In the genomic region with DNA sequence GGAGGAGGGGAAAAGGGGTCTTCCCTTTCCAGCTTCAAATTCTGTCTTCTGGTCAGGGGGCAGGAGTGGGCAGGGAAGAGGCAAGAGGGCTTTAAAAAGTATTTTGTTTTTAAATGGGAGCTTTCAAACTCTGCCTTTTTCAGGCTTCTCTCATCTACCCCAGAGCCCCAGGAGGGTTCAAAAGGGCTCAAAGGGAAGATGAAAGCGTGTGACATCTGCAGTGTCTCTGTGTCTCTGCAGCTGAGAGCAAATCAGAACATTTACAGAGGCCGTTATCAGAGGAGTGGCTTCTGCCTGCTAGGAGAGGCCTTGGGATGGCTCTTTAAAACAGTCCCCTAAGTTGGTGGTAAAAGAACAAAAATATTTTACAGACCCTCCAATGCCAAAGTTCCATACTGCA, we compare ENCODE assay signal across 8 cellular contexts. TPM values are rescaled to one million over a fixed set of nuclear protein-coding genes. Genes with fewer than 3 reads are reported as not detected.
DNase-seq lines count a peak whose midpoint lies in the region; ATAC-seq and TF ChIP-seq lines count a peak whose summit lies in the region.

No MANE protein-coding gene starts in this region.

- H3K9me3 ChIP-seq in mucosa of stomach (ENCODE audit: control insufficient read depth, low read length), result no peaks in the 10 kb centered on the region

- no peaks in the 10 kb centered on the region for H3K9me3 Mint-ChIP-seq in activated T-cell treated with anti-CD3 and anti-CD28 coated beads, Interleukin-2, amount 50 U/mL, for 72 hours
- H3K9me3 Mint-ChIP-seq in type B pancreatic cell, result no peaks in the 10 kb centered on the region

- H3K27me3 ChIP-seq in mucosa of stomach (ENCODE audit: control insufficient read depth, insufficient read depth, low read length), result no peaks in the 10 kb centered on the region

- TF ChIP-seq CTCF in type B pancreatic cell (conservative IDR thresholded peaks at IDR 0.05), result no peak

- H3K9ac ChIP-seq in mucosa of stomach (ENCODE audit: low read length), result peak overlapping the region; percentile 44

- DNase-seq in activated T-cell treated with anti-CD3 and anti-CD28 coated beads, Interleukin-2, amount 50 U/mL, for 72 hours, result no peak
- no peak for DNase-seq in activated T-cell treated with anti-CD3 and anti-CD28 coated beads, Interleukin-2, amount 50 U/mL, for 1 hour
- peak; percentile 41 for DNase-seq in central memory CD4-positive, alpha-beta T cell
- DNase-seq in type B pancreatic cell (ENCODE audit: extremely low spot score, unreplicated experiment) (no peak), 8988T (no peak), NK-92 (lab: John Stamatoyannopoulos, UW; ENCODE audit: unreplicated experiment) (no peak)

- no peaks in the 10 kb centered on the region for H3K36me3 ChIP-seq in mucosa of stomach (ENCODE audit: control insufficient read depth, insufficient read depth, low read length)

- peaks cover 52% of the 10 kb centered on the region for H3K4me1 ChIP-seq in mucosa of stomach (ENCODE audit: control insufficient read depth, insufficient read depth, low read length)

- H3K4me3 ChIP-seq in mucosa of stomach (ENCODE audit: low read length), result no peak overlapping the region

- peak overlapping the region; percentile 45 for H3K27ac Mint-ChIP-seq in activated T-cell treated with anti-CD3 and anti-CD28 coated beads, Interleukin-2, amount 50 U/mL, for 72 hours
- H3K27ac Mint-ChIP-seq in type B pancreatic cell, result peak overlapping the region; percentile 76

- peaks cover 34% of the 10 kb centered on the region for H3K4me1 Mint-ChIP-seq in activated T-cell treated with anti-CD3 and anti-CD28 coated beads, Interleukin-2, amount 50 U/mL, for 72 hours (ENCODE audit: low read depth)
- H3K4me1 Mint-ChIP-seq in type B pancreatic cell (ENCODE audit: unreplicated experiment), result peaks cover 75% of the 10 kb centered on the region

- H3K4me3 Mint-ChIP-seq in activated T-cell treated with anti-CD3 and anti-CD28 coated beads, Interleukin-2, amount 50 U/mL, for 72 hours, result peak overlapping the region; percentile 75 to 83
- peak overlapping the region; percentile 73 for H3K4me3 Mint-ChIP-seq in type B pancreatic cell

- no peaks in the 10 kb centered on the region for H3K36me3 Mint-ChIP-seq in activated T-cell treated with anti-CD3 and anti-CD28 coated beads, Interleukin-2, amount 50 U/mL, for 72 hours (ENCODE audit: insufficient read depth in 2 of 2)
- H3K36me3 Mint-ChIP-seq in type B pancreatic cell, result no peaks in the 10 kb centered on the region

- ATAC-seq in activated T-cell treated with anti-CD3 and anti-CD28 coated beads, Interleukin-2, amount 50 U/mL, for 72 hours (replicated peaks in 1 of 2), result peak; percentile 28 to 32
- ATAC-seq in GM19351 (IDR thresholded peaks at IDR 0.05; ENCODE audit: unreplicated experiment), result no peak

- no peaks in the 10 kb centered on the region for H3K27me3 Mint-ChIP-seq in activated T-cell treated with anti-CD3 and anti-CD28 coated beads, Interleukin-2, amount 50 U/mL, for 72 hours (ENCODE audit: low read depth)
- no peaks in the 10 kb centered on the region for H3K27me3 Mint-ChIP-seq in type B pancreatic cell

RNA-seq across cellular contexts. Expression of a gene that starts 30.3 kb away (rescaled TPM):
- 10 to 100 TPM; 57.9 to 58.2 TPM for total RNA-seq in activated T-cell treated with anti-CD3 and anti-CD28 coated beads, Interleukin-2, amount 50 U/mL, for 72 hours
- total RNA-seq in type B pancreatic cell (ENCODE audit: low replicate concordance), result 81.6 and 124 TPM in 2 replicates

RNA-seq across cellular contexts. Expression of a gene that starts 39.6 kb away (rescaled TPM):
- total RNA-seq in activated T-cell treated with anti-CD3 and anti-CD28 coated beads, Interleukin-2, amount 50 U/mL, for 72 hours, result 1 to 10 TPM; 8.0 to 8.7 TPM
- total RNA-seq in type B pancreatic cell (ENCODE audit: low replicate concordance), result 12.2 and 15.8 TPM in 2 replicates

RNA-seq across cellular contexts. Expression of a gene that starts 39.9 kb away (rescaled TPM):
- total RNA-seq in activated T-cell treated with anti-CD3 and anti-CD28 coated beads, Interleukin-2, amount 50 U/mL, for 72 hours, result 10 to 100 TPM in 1 of 2 donors, 1 to 10 TPM in 1; 7.5 to 10.4 TPM
- 27.8 and 35.8 TPM in 2 replicates for total RNA-seq in type B pancreatic cell (ENCODE audit: low replicate concordance)
